In genomic region chr1:172398193-172398592, GRCh38 we compare ENCODE assay signal across 11 cellular contexts. TPM values are rescaled to one million over a fixed set of nuclear protein-coding genes. Genes with fewer than 3 reads are reported as not detected.
A peak's percentile ranks its signal among the peaks of the same experiment; 100 is the strongest.
DNase-seq lines count a peak whose midpoint lies in the region; ATAC-seq and TF ChIP-seq lines count a peak whose summit lies in the region.
"Had no signal": no experiment of that assay in that cellular context is flagged by ENCODE, and none has a peak within 500 bp of the region (broad histone marks: within the 10 kb centered on the region; RNA-seq: fewer than 3 reads in every experiment).

No MANE protein-coding gene starts in this region.

- H3K27me3 ChIP-seq in uterus = no peaks in the 10 kb centered on the region
- H3K27me3 ChIP-seq: colonic mucosa, pancreas had no signal

- ATAC-seq in Right ventricle myocardium inferior (peak; percentile 80), naive B cell (ENCODE audit: low read depth in 2 of 2) (no peak), GM21447 (IDR thresholded peaks at IDR 0.05; ENCODE audit: unreplicated experiment) (no peak)
- ATAC-seq: HepG2 had no signal

- H3K4me3 ChIP-seq in coronary artery = no peak overlapping the region
- H3K4me3 ChIP-seq in uterus = no peak overlapping the region
- H3K4me3 ChIP-seq: colonic mucosa, pancreas had no signal

- DNase-seq in Right ventricle myocardium inferior (ENCODE audit: missing footprints) (no peak), cardiac septum (ENCODE audit: low spot score) (no peak), coronary artery (ENCODE audit: low spot score) (no peak), naive B cell (no peak), uterus (peak; percentile 29 to 46), retina (no peak), CD1c-positive myeloid dendritic cell (ENCODE audit: extremely low spot score) (no peak)
- DNase-seq: colonic mucosa, pancreas had no signal

- peak overlapping the region in 5 of 6 donors; percentile 17 to 66 (median 24) for H3K27ac Mint-ChIP-seq in naive B cell

- no peaks in the 10 kb centered on the region for H3K9me3 ChIP-seq in uterus
- H3K9me3 ChIP-seq: colonic mucosa, pancreas had no signal

- H3K4me1 ChIP-seq in uterus = peaks cover 0 to 21% of the 10 kb centered on the region in 2 donors
- H3K4me1 ChIP-seq: colonic mucosa had no signal

- H3K27ac ChIP-seq in coronary artery = peak overlapping the region; percentile 54 to 75
- H3K27ac ChIP-seq in uterus = peak overlapping the region; percentile 78 to 89

- no peaks in the 10 kb centered on the region for H3K36me3 ChIP-seq in uterus
- H3K36me3 ChIP-seq: colonic mucosa, pancreas had no signal

- no peaks in the 10 kb centered on the region for H3K36me3 Mint-ChIP-seq in naive B cell

- H3K27me3 Mint-ChIP-seq in naive B cell = no peaks in the 10 kb centered on the region

- TF ChIP-seq CTCF in coronary artery (IDR thresholded peaks at IDR 0.05) (no peak), uterus (IDR thresholded peaks at IDR 0.05) (no peak)

- no peak overlapping the region for H3K4me3 Mint-ChIP-seq in naive B cell

- TF ChIP-seq POLR2A in uterus (IDR thresholded peaks at IDR 0.05) = no peak

- H3K4me1 Mint-ChIP-seq in naive B cell = peaks cover 35 to 47% (median 45%) of the 10 kb centered on the region in 3 donors

- peaks cover 0 to 2% (median 0%) of the 10 kb centered on the region in 7 donors for H3K9me3 Mint-ChIP-seq in naive B cell

- intact Hi-C loops in Right ventricle myocardium inferior (cut with DNase I) (loop anchor here (2.0 to 10.0 kb wide), 6 partner anchors 41 to 396 kb away; no protein-coding TSS in a partner anchor), cardiac septum (cut with DNase I) (loop anchor here (2.0 to 10.0 kb wide), 3 partner anchors 39 to 113 kb away; no protein-coding TSS in a partner anchor), uterus (cut with DNase I; ENCODE audit: low total_unique reads) (loop anchor here (5.0 kb wide), 1 partner anchor 41 kb away; no protein-coding TSS in a partner anchor)

RNA-seq across cellular contexts. Expression of gene C1orf105, which starts 22.3 kb away (rescaled TPM):
- total RNA-seq in Right ventricle myocardium inferior (25.2 TPM), cardiac septum (6.5 TPM), uterus (not detected)
- polyA plus RNA-seq in naive B cell (ENCODE audit: low read depth in 6 of 6) = not detected
- total RNA-seq: colonic mucosa, pancreas had no signal
- polyA plus RNA-seq: pancreas had no signal

RNA-seq across cellular contexts. Expression of gene PIGC, which starts 45.7 kb away (rescaled TPM):
- total RNA-seq in Right ventricle myocardium inferior = 13.5 TPM
- 11.5 TPM for total RNA-seq in cardiac septum
- polyA plus RNA-seq in naive B cell (ENCODE audit: low read depth in 6 of 6) = 100 to 1,000 TPM in 1 of 6 donors, 10 to 100 TPM in 5; 70.8 to 127 (median 94.5) TPM
- 10 to 100 TPM in 3 of 4 donors, 1 to 10 TPM in 1; 8.2 to 83.3 (median 31.3) TPM for total RNA-seq in uterus

Comparison
In these comparisons a context has a peak if more than half of its experiments do, and no peak if none do; other contexts are left out.
1. DNase-seq: peak in uterus (2 of 2); none in Right ventricle myocardium inferior (single experiment), cardiac septum (single experiment), coronary artery (single experiment), naive B cell (single experiment), retina (single experiment) and CD1c-positive myeloid dendritic cell (single experiment).